ENCODE assay signal across 8 cellular contexts in the genomic region with DNA sequence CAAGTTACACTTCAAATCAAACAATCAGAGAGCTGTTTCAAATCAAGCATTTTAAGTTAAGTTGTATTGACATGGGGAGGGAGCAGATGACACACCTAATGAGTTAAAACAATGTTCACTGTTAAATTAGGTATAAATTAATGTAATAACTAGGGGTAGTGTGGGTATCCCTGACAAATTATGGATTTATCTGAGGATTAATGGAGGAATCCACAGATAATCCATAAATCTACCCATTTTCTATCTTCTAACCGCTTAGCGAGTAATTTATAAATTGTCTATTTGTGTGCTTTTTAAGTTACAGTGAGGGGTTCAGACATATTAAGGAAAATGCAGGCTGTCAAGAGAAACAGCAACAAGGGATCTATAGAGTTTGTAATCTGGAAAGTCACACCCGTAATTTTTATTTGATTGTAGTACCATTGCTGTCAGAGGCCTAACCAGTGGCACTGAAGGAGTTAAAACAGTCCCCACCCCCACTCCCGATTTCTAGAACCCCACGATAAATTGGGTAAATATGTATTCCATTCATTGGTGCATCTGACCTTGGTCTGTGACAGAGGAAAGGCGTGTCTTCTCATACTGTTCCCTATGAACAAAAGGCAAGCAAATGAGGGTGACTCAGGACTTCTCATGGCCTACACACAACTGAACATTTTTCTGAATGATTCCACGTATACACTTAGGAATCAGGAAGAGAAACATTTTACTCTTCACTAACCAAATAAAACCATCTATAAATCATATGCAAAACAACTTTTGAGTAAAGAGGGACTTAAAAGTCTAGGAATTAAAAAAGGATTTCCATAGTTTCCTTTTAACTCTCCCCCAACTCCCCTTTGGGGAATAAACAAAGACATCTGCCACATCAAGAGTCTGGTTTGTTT. TPM values are rescaled to one million over a fixed set of nuclear protein-coding genes. Genes with fewer than 3 reads are reported as not detected.
A peak's percentile ranks its signal among the peaks of the same experiment; 100 is the strongest.
DNase-seq lines count a peak whose midpoint lies in the region; ATAC-seq and FAIRE-seq lines count a peak whose summit lies in the region.

No MANE protein-coding gene starts in this region.

- peak overlapping the region; percentile 80 for H3K4me3 Mint-ChIP-seq in T-helper 17 cell
- H3K4me3 Mint-ChIP-seq in naive thymus-derived CD4-positive, alpha-beta T cell = peak overlapping the region; percentile 37 to 97 (median 73)

- peaks cover 7% of the 10 kb centered on the region for H3K9me3 ChIP-seq in T-helper 17 cell (ENCODE audit: control insufficient read depth, low read length, poor library complexity, severe bottlenecking)
- no peaks in the 10 kb centered on the region for H3K9me3 ChIP-seq in naive thymus-derived CD4-positive, alpha-beta T cell (ENCODE audit: control insufficient read depth in 2 of 3, low read length in 3 of 3)

- peak; percentile 93 for FAIRE-seq in endometrium (lab: Jason Lieb, UNC)

- H3K4me3 ChIP-seq in naive thymus-derived CD4-positive, alpha-beta T cell (ENCODE audit: low read length) = peak overlapping the region; percentile 10

- peak overlapping the region; percentile 96 for H3K27ac ChIP-seq in naive thymus-derived CD4-positive, alpha-beta T cell (ENCODE audit: low read depth, low read length)

- no peaks in the 10 kb centered on the region for H3K27me3 Mint-ChIP-seq in T-helper 17 cell
- no peaks in the 10 kb centered on the region for H3K27me3 Mint-ChIP-seq in naive thymus-derived CD4-positive, alpha-beta T cell

- POLR2A ChIA-PET in naive thymus-derived CD4-positive, alpha-beta T cell (lab: Charles Lee) = interaction anchor here (1.0 to 9.9 kb wide), 4 partner anchors 9 to 125 kb away, joined by 3 to 260 read pairs (median 9); a partner anchor contains a TSS

- H3K9me3 Mint-ChIP-seq in naive thymus-derived CD4-positive, alpha-beta T cell = peaks cover 0 to 1% (median 0%) of the 10 kb centered on the region in 11 donors

- CTCF ChIA-PET in naive thymus-derived CD4-positive, alpha-beta T cell (lab: Charles Lee) = interaction anchor here (1.1 to 5.7 kb wide), 5 partner anchors 9 to 481 kb away, joined by 3 to 35 read pairs (median 7); no protein-coding TSS in a partner anchor

- intact Hi-C loops in naive thymus-derived CD4-positive, alpha-beta T cell (cut with micrococcal nuclease) = loop anchor here in 1 of 2 donors (5.0 kb wide), 1 partner anchor 900 kb away; a partner anchor contains a TSS

- H3K27ac Mint-ChIP-seq in T-helper 17 cell = peak overlapping the region; percentile 96
- H3K27ac Mint-ChIP-seq in naive thymus-derived CD4-positive, alpha-beta T cell = peak overlapping the region; percentile 83 to 99 (median 93)

- peaks cover 5 to 7% (median 5%) of the 10 kb centered on the region in 3 experiments for H3K36me3 ChIP-seq in naive thymus-derived CD4-positive, alpha-beta T cell (ENCODE audit: control insufficient read depth in 2 of 3, insufficient read depth in 3 of 3, low read length in 3 of 3)

- H3K4me1 Mint-ChIP-seq in T-helper 17 cell = peaks cover 55% of the 10 kb centered on the region
- peaks cover 42 to 89% (median 74%) of the 10 kb centered on the region in 7 donors for H3K4me1 Mint-ChIP-seq in naive thymus-derived CD4-positive, alpha-beta T cell

- no peak for ATAC-seq in T-helper 17 cell
- ATAC-seq in naive thymus-derived CD4-positive, alpha-beta T cell = no peak
- no peak for ATAC-seq in GM18870 (IDR thresholded peaks at IDR 0.05; ENCODE audit: unreplicated experiment)

- H3K4me1 ChIP-seq in naive thymus-derived CD4-positive, alpha-beta T cell (ENCODE audit: control insufficient read depth in 2 of 2, insufficient read depth in 2 of 2, low read length in 2 of 2) = peaks cover 64 to 75% of the 10 kb centered on the region in 2 donors

- peaks cover 8% of the 10 kb centered on the region for H3K36me3 Mint-ChIP-seq in T-helper 17 cell (ENCODE audit: low read depth)
- peaks cover 9 to 41% (median 16%) of the 10 kb centered on the region in 5 donors for H3K36me3 Mint-ChIP-seq in naive thymus-derived CD4-positive, alpha-beta T cell

- no peaks in the 10 kb centered on the region for H3K27me3 ChIP-seq in naive thymus-derived CD4-positive, alpha-beta T cell (ENCODE audit: control insufficient read depth in 2 of 2, insufficient read depth in 2 of 2, low read length in 2 of 2)

- DNase-seq in activated naive CD4-positive, alpha-beta T cell treated with Interleukin-2 at 50 U/mL for 16 hours = peak; percentile 16
- no peak for DNase-seq in activated naive CD4-positive, alpha-beta T cell (lab: John Stamatoyannopoulos, UW)
- DNase-seq in NCI-H146 treated with DMSO at 0.1 percent for 48 hours (lab: John Stamatoyannopoulos, UW; ENCODE audit: unreplicated experiment) (peak; percentile 10), T-helper 17 cell (no peak), T-helper 9 cell (no peak)
- DNase-seq in naive thymus-derived CD4-positive, alpha-beta T cell = peak in 2 of 9 donors; percentile 15 to 46

RNA-seq across cellular contexts. Expression of a gene that starts 7.4 kb away (rescaled TPM):
- 100 to 1,000 TPM; 463 to 482 TPM for total RNA-seq in T-helper 17 cell
- total RNA-seq in naive thymus-derived CD4-positive, alpha-beta T cell = 100 to 1,000 TPM; 150 to 413 (median 173) TPM
- polyA plus RNA-seq in naive thymus-derived CD4-positive, alpha-beta T cell = 10 to 100 TPM; 28.7 to 35.6 TPM

Comparison
In these comparisons a context has a peak if more than half of its experiments do, and no peak if none do; other contexts are left out.
1. DNase-seq: peak in activated naive CD4-positive, alpha-beta T cell treated with Interleukin-2 at 50 U/mL for 16 hours (single experiment) and NCI-H146 treated with DMSO at 0.1 percent for 48 hours (single experiment); none in activated naive CD4-positive, alpha-beta T cell (0 of 4), T-helper 17 cell (0 of 3) and T-helper 9 cell (single experiment).